ENCODE assay signal across 22 cellular contexts in genomic region chr15:65382921-65383320, GRCh38. TPM values are rescaled to one million over a fixed set of nuclear protein-coding genes. Genes with fewer than 3 reads are reported as not detected.
"Had no signal": no experiment of that assay in that cellular context is flagged by ENCODE, and none has a peak within 500 bp of the region (broad histone marks: within the 10 kb centered on the region; RNA-seq: fewer than 3 reads in every experiment).

No MANE protein-coding gene starts in this region.

- H3K4me1 ChIP-seq: foreskin keratinocyte had no signal

- ATAC-seq: activated CD4-positive, alpha-beta T cell treated with anti-CD3 and anti-CD28 coated beads for 36 hours; body of pancreas; foreskin keratinocyte; left lobe of liver; stimulated activated naive CD8-positive, alpha-beta T cell treated with anti-CD3 and anti-CD28 coated beads, Interleukin-15, Interleukin-2, amounts not matched to agents 100 U/mL and 50 U/mL, for 24 hours had no signal

- H3K36me3 ChIP-seq: colonic mucosa, tibial nerve, vagina had no signal

- H3K36me3 Mint-ChIP-seq: activated CD4-positive, alpha-beta memory T cell treated with anti-CD3 and anti-CD28 coated beads for 36 hours; activated naive CD8-positive, alpha-beta T cell treated with anti-CD3 and anti-CD28 coated beads, Interleukin-2, amount 10 ng/mL, durations not matched to agents 7 days and 5 days had no signal

- H3K4me3 Mint-ChIP-seq: activated CD4-positive, alpha-beta memory T cell treated with anti-CD3 and anti-CD28 coated beads for 36 hours; activated CD4-positive, alpha-beta T cell treated with anti-CD3 and anti-CD28 coated beads for 36 hours; activated naive CD8-positive, alpha-beta T cell treated with anti-CD3 and anti-CD28 coated beads, Interleukin-2, amount 10 ng/mL, durations not matched to agents 7 days and 5 days; endodermal cell had no signal

- H3K27ac Mint-ChIP-seq: activated CD4-positive, alpha-beta memory T cell treated with anti-CD3 and anti-CD28 coated beads for 36 hours; activated CD4-positive, alpha-beta T cell treated with anti-CD3 and anti-CD28 coated beads for 36 hours; activated naive CD8-positive, alpha-beta T cell treated with anti-CD3 and anti-CD28 coated beads, Interleukin-2, amount 10 ng/mL, durations not matched to agents 7 days and 5 days; endodermal cell had no signal

- H3K9me3 Mint-ChIP-seq: activated CD4-positive, alpha-beta memory T cell treated with anti-CD3 and anti-CD28 coated beads for 36 hours; activated naive CD8-positive, alpha-beta T cell treated with anti-CD3 and anti-CD28 coated beads, Interleukin-2, amount 10 ng/mL, durations not matched to agents 7 days and 5 days; endodermal cell had no signal

- H3K9me3 ChIP-seq: body of pancreas, colonic mucosa, tibial nerve, vagina had no signal

- H3K27me3 ChIP-seq: vagina had no signal

- DNase-seq: activated CD4-positive, alpha-beta memory T cell treated with anti-CD3 and anti-CD28 coated beads for 36 hours; activated CD4-positive, alpha-beta T cell treated with anti-CD3 and anti-CD28 coated beads for 36 hours; activated naive CD8-positive, alpha-beta T cell treated with anti-CD3 and anti-CD28 coated beads, Interleukin-2, amount 10 ng/mL, durations not matched to agents 7 days and 5 days; activated T-cell treated with anti-CD3 and anti-CD28 coated beads for 4 hours; body of pancreas; colonic mucosa; endodermal cell; foreskin keratinocyte; kidney; occipital lobe; retina; stimulated activated CD4-positive, alpha-beta T cell treated with anti-CD3 and anti-CD28 coated beads, Interleukin-12 subunit alpha, Interleukin-12 subunit beta, amount 100 ng/mL, for 4 hours; stimulated activated CD4-positive, alpha-beta T cell treated with anti-CD3 and anti-CD28 coated beads, Interleukin-2, amount 100 ng/mL, for 24 hours; stimulated activated naive CD8-positive, alpha-beta T cell treated with anti-CD3 and anti-CD28 coated beads, Interleukin-15, Interleukin-2, amounts not matched to agents 100 U/mL and 50 U/mL, for 24 hours; substantia nigra had no signal

- H3K27ac ChIP-seq: body of pancreas, colonic mucosa, foreskin keratinocyte, tibial nerve, vagina had no signal

- H3K4me3 ChIP-seq: body of pancreas, colonic mucosa, tibial nerve, vagina had no signal

RNA-seq across cellular contexts. Expression of gene IGDCC3, which starts 5.1 kb away (rescaled TPM):
- total RNA-seq: activated CD4-positive, alpha-beta memory T cell treated with anti-CD3 and anti-CD28 coated beads for 36 hours; activated CD4-positive, alpha-beta T cell treated with anti-CD3 and anti-CD28 coated beads for 36 hours; activated naive CD8-positive, alpha-beta T cell treated with anti-CD3 and anti-CD28 coated beads, Interleukin-2, amount 10 ng/mL, durations not matched to agents 7 days and 5 days; body of pancreas; epithelial cell of proximal tubule; fibroblast of lung; foreskin keratinocyte; lung microvascular endothelial cell; T-helper 2 cell treated with Interferon-gamma antibody and Interleukin-4, amounts not matched to agents 100 ng/mL and 5 ng/mL, for 36 hours; tibial nerve had no signal
- polyA plus RNA-seq: foreskin keratinocyte had no signal

RNA-seq across cellular contexts. Expression of gene IGDCC4, which starts 39.8 kb away (rescaled TPM):
- total RNA-seq: T-helper 2 cell treated with Interferon-gamma antibody and Interleukin-4, amounts not matched to agents 100 ng/mL and 5 ng/mL, for 36 hours had no signal
